In the genomic region with DNA sequence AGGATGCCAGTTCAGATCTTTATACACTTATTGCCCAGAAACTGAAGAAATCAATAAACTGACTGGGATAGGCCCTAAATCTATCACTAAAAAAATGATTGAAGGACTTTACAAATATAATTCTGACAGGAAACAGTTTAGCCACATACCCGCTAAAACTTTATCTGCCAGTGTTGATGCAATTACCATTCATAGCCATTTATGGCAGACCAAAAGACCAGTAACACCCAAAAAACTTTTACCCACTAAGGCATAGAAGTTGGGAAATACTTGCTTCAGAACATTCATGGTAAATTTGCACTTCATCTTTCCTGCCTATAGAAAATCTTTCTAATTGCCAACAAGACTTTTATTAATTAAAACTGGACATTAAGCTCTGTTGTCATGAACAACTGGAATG, we compare ENCODE assay signal across 14 cellular contexts.
"Had no signal": no experiment of that assay in that cellular context is flagged by ENCODE, and none has a peak within 500 bp of the region (broad histone marks: within the 10 kb centered on the region; RNA-seq: fewer than 3 reads in every experiment).

No MANE protein-coding gene starts in this region.

- DNase-seq: activated CD4-positive, alpha-beta T cell treated with anti-CD3 and anti-CD28 coated beads, Interleukin-2, amount 10 ng/mL, durations not matched to agents 7 days and 5 days; activated CD4-positive, CD25-positive, alpha-beta regulatory T cell; activated CD8-positive, alpha-beta memory T cell treated with anti-CD3 and anti-CD28 coated beads for 24 hours; activated naive CD4-positive, alpha-beta T cell treated with anti-CD3 and anti-CD28 coated beads, Interleukin-2, amount 50 U/mL, for 16 hours; body of pancreas; effector memory CD4-positive, alpha-beta T cell; erythroblast; hippocampal formation; kidney glomerular epithelial cell; retina; stimulated activated CD4-positive, alpha-beta T cell treated with anti-CD3 and anti-CD28 coated beads, Interleukin-4, amount 100 ng/mL, for 24 hours; stimulated activated naive CD8-positive, alpha-beta T cell treated with anti-CD3 and anti-CD28 coated beads, Interleukin-15, amount 100 ng/mL, for 72 hours had no signal

- H3K4me3 Mint-ChIP-seq: activated CD4-positive, alpha-beta T cell treated with anti-CD3 and anti-CD28 coated beads, Interleukin-2, amount 10 ng/mL, durations not matched to agents 7 days and 5 days; central memory CD8-positive, alpha-beta T cell; mesothelial cell of epicardium; stimulated activated naive CD8-positive, alpha-beta T cell treated with anti-CD3 and anti-CD28 coated beads, Interleukin-15, amount 100 ng/mL, for 72 hours had no signal

- H3K27ac Mint-ChIP-seq: activated CD4-positive, alpha-beta T cell treated with anti-CD3 and anti-CD28 coated beads, Interleukin-2, amount 10 ng/mL, durations not matched to agents 7 days and 5 days had no signal

- H3K27me3 Mint-ChIP-seq: central memory CD8-positive, alpha-beta T cell; stimulated activated naive CD8-positive, alpha-beta T cell treated with anti-CD3 and anti-CD28 coated beads, Interleukin-15, amount 100 ng/mL, for 72 hours had no signal

- H3K9me3 Mint-ChIP-seq: activated CD4-positive, alpha-beta T cell treated with anti-CD3 and anti-CD28 coated beads, Interleukin-2, amount 10 ng/mL, durations not matched to agents 7 days and 5 days; central memory CD8-positive, alpha-beta T cell; mesothelial cell of epicardium; stimulated activated naive CD8-positive, alpha-beta T cell treated with anti-CD3 and anti-CD28 coated beads, Interleukin-15, amount 100 ng/mL, for 72 hours had no signal
